ENCODE assay signal across 8 cellular contexts in genomic region chr15:71114887-71115566, GRCh38. TPM values are rescaled to one million over a fixed set of nuclear protein-coding genes. Genes with fewer than 3 reads are reported as not detected.
DNase-seq lines count a peak whose midpoint lies in the region; ATAC-seq lines count a peak whose summit lies in the region.

THSD4 (plus strand) TSS chr15:71115471.

- DNase-seq in NCI-H1092 treated with DMSO at 0.1 percent for 48 hours (lab: John Stamatoyannopoulos, UW) (peak; percentile 2), NCI-H1092 (lab: John Stamatoyannopoulos, UW) (no peak), NCI-H460 (ENCODE audit: extremely low read depth, low read depth) (peak; percentile 63), epidermal melanocyte (ENCODE audit: insufficient read length, low spot score) (peak; percentile 79), mucosa of gallbladder (ENCODE audit: low spot score) (peak; percentile 65)
- peak; percentile 68 for DNase-seq in activated CD8-positive, alpha-beta memory T cell treated with anti-CD3 and anti-CD28 coated beads, Interleukin-2, amount 10 ng/mL, durations not matched to agents 7 days and 5 days
- peak; percentile 39 to 44 for DNase-seq in stimulated activated CD8-positive, alpha-beta memory T cell treated with anti-CD3 and anti-CD28 coated beads, Interleukin-7, amount 100 ng/mL, for 48 hours (ENCODE audit: extremely low read depth in 1 of 2, low read depth in 1 of 2)

- peak; percentile 82 for ATAC-seq in HG02973 (IDR thresholded peaks at IDR 0.05; ENCODE audit: unreplicated experiment)
- peak; percentile 85 for ATAC-seq in activated CD8-positive, alpha-beta memory T cell treated with anti-CD3 and anti-CD28 coated beads, Interleukin-2, amount 10 ng/mL, durations not matched to agents 7 days and 5 days

- peak within 1 kb of the TSS; percentile 45 for H3K4me3 Mint-ChIP-seq in activated CD8-positive, alpha-beta memory T cell treated with anti-CD3 and anti-CD28 coated beads, Interleukin-2, amount 10 ng/mL, durations not matched to agents 7 days and 5 days

- peaks cover 50% of the 10 kb centered on the region for H3K27me3 Mint-ChIP-seq in activated CD8-positive, alpha-beta memory T cell treated with anti-CD3 and anti-CD28 coated beads, Interleukin-2, amount 10 ng/mL, durations not matched to agents 7 days and 5 days

- H3K36me3 Mint-ChIP-seq in activated CD8-positive, alpha-beta memory T cell treated with anti-CD3 and anti-CD28 coated beads, Interleukin-2, amount 10 ng/mL, durations not matched to agents 7 days and 5 days = no peaks in the 10 kb centered on the region

- CTCF ChIA-PET in activated CD8-positive, alpha-beta memory T cell treated with anti-CD3 and anti-CD28 coated beads, Interleukin-2, amount 10 ng/mL, durations not matched to agents 7 days and 5 days (lab: Charles Lee) = no interaction called here

- H3K27ac Mint-ChIP-seq in activated CD8-positive, alpha-beta memory T cell treated with anti-CD3 and anti-CD28 coated beads, Interleukin-2, amount 10 ng/mL, durations not matched to agents 7 days and 5 days = no peak within 1 kb of the TSS

- H3K9me3 Mint-ChIP-seq in activated CD8-positive, alpha-beta memory T cell treated with anti-CD3 and anti-CD28 coated beads, Interleukin-2, amount 10 ng/mL, durations not matched to agents 7 days and 5 days (ENCODE audit: low read depth) = no peaks in the 10 kb centered on the region

- H3K4me1 Mint-ChIP-seq in activated CD8-positive, alpha-beta memory T cell treated with anti-CD3 and anti-CD28 coated beads, Interleukin-2, amount 10 ng/mL, durations not matched to agents 7 days and 5 days = peaks cover 5% of the 10 kb centered on the region

RNA-seq across cellular contexts. Expression of gene THSD4, which starts in this region (rescaled TPM):
- total RNA-seq in NCI-H460 (2014; rRNA removed; shearing (Covaris generic)) = 20.0 and 21.7 TPM in 2 replicates
- 4.0 and 9.3 TPM in 2 replicates for polyA plus RNA-seq in NCI-H460 (2014; cell fraction: nucleus; rRNA removed)
- total RNA-seq in activated CD8-positive, alpha-beta memory T cell treated with anti-CD3 and anti-CD28 coated beads, Interleukin-2, amount 10 ng/mL, durations not matched to agents 7 days and 5 days = not detected
- 71.2 TPM for total RNA-seq in mucosa of gallbladder

Comparison
In these comparisons a context has a peak if more than half of its experiments do, and no peak if none do; other contexts are left out.
1. RNA of gene THSD4 (total RNA-seq): 71.2 TPM in mucosa of gallbladder (single experiment) and 20.0 to 21.7 TPM in NCI-H460; not detected in activated CD8-positive, alpha-beta memory T cell treated with anti-CD3 and anti-CD28 coated beads, Interleukin-2, amount 10 ng/mL, durations not matched to agents 7 days and 5 days; every median in the first group is over 10 times any median in the second.
2. Peak in DNase-seq and ATAC-seq in activated CD8-positive, alpha-beta memory T cell treated with anti-CD3 and anti-CD28 coated beads, Interleukin-2, amount 10 ng/mL, durations not matched to agents 7 days and 5 days; RNA of the gene not detected or under 1 TPM.